9 cellular contexts compared by ENCODE assay signal in genomic region chr11:3642071-3642951, GRCh38. TPM values are rescaled to one million over a fixed set of nuclear protein-coding genes. Genes with fewer than 3 reads are reported as not detected.
A peak's percentile ranks its signal among the peaks of the same experiment; 100 is the strongest.
DNase-seq lines count a peak whose midpoint lies in the region; ATAC-seq, FAIRE-seq and TF ChIP-seq lines count a peak whose summit lies in the region.
"Had no signal": no experiment of that assay in that cellular context is flagged by ENCODE, and none has a peak within 500 bp of the region (broad histone marks: within the 10 kb centered on the region; RNA-seq: fewer than 3 reads in every experiment).

No MANE protein-coding gene starts in this region.

- DNase-seq in G401 (ENCODE audit: low spot score), result peak; percentile 30
- peak; percentile 54 for DNase-seq in MV-4-11 (lab: John Stamatoyannopoulos, UW)
- DNase-seq in T47D (ENCODE audit: low read depth in 1 of 2, low spot score in 1 of 2), result peak; percentile 73 to 90
- peak; percentile 99 for DNase-seq in iPS-NIHi11 (ENCODE audit: low spot score)
- DNase-seq in small intestine, result peak; percentile 68
- DNase-seq in RPMI8226, result no peak

- 1 to 4% (median 1%) methylated on average over 32 to 55 of the region's 55 CpGs for whole genome bisulfite sequencing in small intestine, 3 donors

- no peak overlapping the region for H3K27ac ChIP-seq in small intestine (ENCODE audit: low read depth in 1 of 2, low read length in 1 of 2)

- H3K36me3 ChIP-seq in small intestine (ENCODE audit: control insufficient read depth in 2 of 2, insufficient read depth in 2 of 2, low read length in 2 of 2), result no peaks in the 10 kb centered on the region

- no peak for ATAC-seq in HG03175 (IDR thresholded peaks at IDR 0.05; ENCODE audit: unreplicated experiment)

- no peaks in the 10 kb centered on the region for H3K9me3 ChIP-seq in small intestine (ENCODE audit: control insufficient read depth, low read depth)

- H3K4me3 ChIP-seq in WI38 (ENCODE audit: low read depth, low read length) (peak overlapping the region; percentile 60), small intestine (ENCODE audit: low read depth in 1 of 2, low read length in 2 of 2) (peak overlapping the region; percentile 19 to 21)

- TF ChIP-seq CTCF in WI38 (IDR thresholded peaks at IDR 0.05; ENCODE audit: low read depth, low read length), result no peak

- in situ Hi-C loops in G401 (cut with HindIII; ENCODE audit: low sequenced_read_pairs) (no loop called here), T47D (cut with HindIII; ENCODE audit: low pct_unique_long_range_greater_than_20kb, low sequenced_read_pairs) (no loop called here)

- H3K27me3 ChIP-seq in small intestine (ENCODE audit: control insufficient read depth in 2 of 2, insufficient read depth in 2 of 2, low read length in 2 of 2), result peaks cover 0 to 2% of the 10 kb centered on the region in 2 donors

- FAIRE-seq in small intestine (lab: Jason Lieb, UNC), result no peak

- peaks cover 0 to 2% of the 10 kb centered on the region in 2 donors for H3K4me1 ChIP-seq in small intestine (ENCODE audit: control insufficient read depth in 2 of 2, insufficient read depth in 1 of 2, low read depth in 1 of 2, low read length in 1 of 2)

RNA-seq across cellular contexts. Expression of gene ART5, which starts 0.5 kb away (rescaled TPM):
- total RNA-seq in G401 (2014; rRNA removed; shearing (Covaris generic)), result 3.8 and 8.5 TPM in 2 replicates
- polyA plus RNA-seq in small intestine, result under 1 TPM in 1 of 3 donors, not detected in 2; 0.25 TPM
- total RNA-seq: activated CD8-positive, alpha-beta memory T cell treated with anti-CD3 and anti-CD28 coated beads for 36 hours had no signal

RNA-seq across cellular contexts. Expression of gene ART1, which starts 2.6 kb away (rescaled TPM):
- not detected in 2 replicates for total RNA-seq in G401 (2014; rRNA removed; shearing (Covaris generic))
- under 1 TPM in 1 of 3 donors, not detected in 2; 0.04 TPM for polyA plus RNA-seq in small intestine
- total RNA-seq: activated CD8-positive, alpha-beta memory T cell treated with anti-CD3 and anti-CD28 coated beads for 36 hours had no signal

RNA-seq across cellular contexts. Expression of gene CHRNA10, which starts 28.9 kb away (rescaled TPM):
- total RNA-seq in G401 (2014; rRNA removed; shearing (Covaris generic)), result 0.20 and 0.43 TPM in 2 replicates
- 1 to 10 TPM; 1.0 to 2.7 (median 1.8) TPM for polyA plus RNA-seq in small intestine
